ENCODE assay signal across 12 cellular contexts in the genomic region with DNA sequence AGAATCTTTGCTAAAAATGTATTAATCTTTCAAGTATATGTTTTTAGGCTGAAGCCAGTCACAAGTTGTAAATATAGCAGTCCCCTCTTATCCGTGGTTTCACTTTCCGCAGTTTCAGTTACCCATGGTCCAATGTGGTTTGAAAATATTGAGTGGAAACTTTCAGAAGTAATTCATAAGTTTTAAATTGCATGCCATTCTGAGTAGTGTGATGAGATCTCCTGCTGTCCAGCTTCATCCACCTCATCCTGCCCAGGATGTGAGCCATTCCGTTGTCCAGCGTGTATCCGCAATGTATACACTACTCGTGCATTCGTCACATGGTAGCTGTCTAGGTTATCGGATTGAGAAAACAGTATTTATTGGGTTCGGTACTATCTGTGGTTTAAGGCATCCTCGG. TPM values are rescaled to one million over a fixed set of nuclear protein-coding genes. Genes with fewer than 3 reads are reported as not detected.
DNase-seq lines count a peak whose midpoint lies in the region; ATAC-seq and TF ChIP-seq lines count a peak whose summit lies in the region.
"Had no signal": no experiment of that assay in that cellular context is flagged by ENCODE, and none has a peak within 500 bp of the region (broad histone marks: within the 10 kb centered on the region; RNA-seq: fewer than 3 reads in every experiment).

No MANE protein-coding gene starts in this region.

- H3K27me3 ChIP-seq in hepatocyte, result no peaks in the 10 kb centered on the region
- H3K27me3 ChIP-seq in thyroid gland, result no peaks in the 10 kb centered on the region
- H3K27me3 ChIP-seq in colonic mucosa, result no peaks in the 10 kb centered on the region
- H3K27me3 ChIP-seq: upper lobe of left lung had no signal

- no peak for TF ChIP-seq CTCF in hepatocyte (IDR thresholded peaks at IDR 0.05; ENCODE audit: poor library complexity)
- TF ChIP-seq CTCF in thyroid gland (IDR thresholded peaks at IDR 0.05), result no peak
- TF ChIP-seq CTCF in mucosa of descending colon (IDR thresholded peaks at IDR 0.05), result no peak
- TF ChIP-seq CTCF in colonic mucosa (IDR thresholded peaks at IDR 0.05), result no peak

- H2AFZ ChIP-seq in hepatocyte, result no peak overlapping the region

- peak overlapping the region in 1 of 2 donors; percentile 6 for H3K9ac ChIP-seq in colonic mucosa (ENCODE audit: low read depth in 2 of 2, low read length in 2 of 2)

- TF ChIP-seq POLR2A in thyroid gland (IDR thresholded peaks at IDR 0.05), result no peak

- no peak overlapping the region for H3K27ac ChIP-seq in hepatocyte
- H3K27ac ChIP-seq in thyroid gland, result peak overlapping the region in 2 of 3 donors; percentile 62 to 100
- no peak overlapping the region for H3K27ac ChIP-seq in colonic mucosa
- H3K27ac ChIP-seq: upper lobe of left lung had no signal

- no peak for DNase-seq in activated T-cell treated with anti-CD3 and anti-CD28 coated beads, Interleukin-2, amount 50 U/mL, for 72 hours
- DNase-seq in activated T-cell treated with anti-CD3 and anti-CD28 coated beads for 4 hours (no peak), hepatocyte (ENCODE audit: low spot score) (no peak), thyroid gland (no peak), mucosa of descending colon (no peak), colonic mucosa (no peak)
- no peak for DNase-seq in activated T-helper 2 cell treated with anti-CD3 and anti-CD28 coated beads, Interferon-gamma antibody, Interleukin-2, Interleukin-4, amounts not matched to agents 10 μg/mL and 5 μg/mL and 100 μg/mL, durations not matched to agents 14 hours and 24 hours and 36 hours (ENCODE audit: low spot score)
- DNase-seq: EL, NCI-H510A, right cardiac atrium, upper lobe of left lung had no signal

- 89% methylated on average over 10 of the region's 10 CpGs for WGBS in hepatocyte (ENCODE audit: low lambda C conversion rate, missing lambda C conversion rate)
- WGBS in thyroid gland, 2 donors, result 87 to 91% methylated on average over 10 of the region's 10 CpGs

- no peak overlapping the region for H3K4me3 ChIP-seq in hepatocyte
- no peak overlapping the region for H3K4me3 ChIP-seq in thyroid gland (replicated peaks in 1 of 3)
- H3K4me3 ChIP-seq in mucosa of descending colon, result no peak overlapping the region
- no peak overlapping the region for H3K4me3 ChIP-seq in colonic mucosa
- H3K4me3 ChIP-seq: upper lobe of left lung had no signal

- H3K36me3 ChIP-seq in hepatocyte (replicated peaks; ENCODE audit: insufficient read depth, low read depth), result no peaks in the 10 kb centered on the region
- H3K36me3 ChIP-seq in thyroid gland, result peaks cover 16 to 48% of the 10 kb centered on the region in 2 donors
- H3K36me3 ChIP-seq in mucosa of descending colon (ENCODE audit: low read depth), result peaks cover 13% of the 10 kb centered on the region
- peaks cover 3% of the 10 kb centered on the region for H3K36me3 ChIP-seq in colonic mucosa

- peaks cover 81% of the 10 kb centered on the region for H3K79me2 ChIP-seq in hepatocyte

- H4K20me1 ChIP-seq in hepatocyte (ENCODE audit: insufficient read depth, poor library complexity, severe bottlenecking), result peaks cover 11% of the 10 kb centered on the region

- H3K9me3 ChIP-seq in hepatocyte (ENCODE audit: low read depth) (no peaks in the 10 kb centered on the region), thyroid gland (no peaks in the 10 kb centered on the region), mucosa of descending colon (no peaks in the 10 kb centered on the region), colonic mucosa (no peaks in the 10 kb centered on the region)
- H3K9me3 ChIP-seq: upper lobe of left lung had no signal

- H3K9me2 ChIP-seq in hepatocyte (replicated peaks; ENCODE audit: insufficient read depth), result no peaks in the 10 kb centered on the region

- ATAC-seq in activated T-cell treated with anti-CD3 and anti-CD28 coated beads, Interleukin-2, amount 50 U/mL, for 72 hours (replicated peaks in 1 of 2), result peak; percentile 25 to 35
- ATAC-seq in mucosa of descending colon (no peak), HG02759 (IDR thresholded peaks at IDR 0.05; ENCODE audit: unreplicated experiment) (no peak)

- H3K4me3 Mint-ChIP-seq in activated T-cell treated with anti-CD3 and anti-CD28 coated beads, Interleukin-2, amount 50 U/mL, for 72 hours, result peak overlapping the region; percentile 14 to 81
- peak overlapping the region; percentile 33 for H3K4me3 Mint-ChIP-seq in activated T-helper 2 cell treated with anti-CD3 and anti-CD28 coated beads, Interferon-gamma antibody, Interleukin-2, Interleukin-4, amounts not matched to agents 10 μg/mL and 5 μg/mL and 100 μg/mL, durations not matched to agents 14 hours and 24 hours and 36 hours (ENCODE audit: low read depth)

- H3K27ac Mint-ChIP-seq in activated T-cell treated with anti-CD3 and anti-CD28 coated beads, Interleukin-2, amount 50 U/mL, for 72 hours, result peak overlapping the region; percentile 80
- H3K27ac Mint-ChIP-seq in activated T-helper 2 cell treated with anti-CD3 and anti-CD28 coated beads, Interferon-gamma antibody, Interleukin-2, Interleukin-4, amounts not matched to agents 10 μg/mL and 5 μg/mL and 100 μg/mL, durations not matched to agents 14 hours and 24 hours and 36 hours, result peak overlapping the region; percentile 20

- H3K9me3 Mint-ChIP-seq in activated T-cell treated with anti-CD3 and anti-CD28 coated beads, Interleukin-2, amount 50 U/mL, for 72 hours, result no peaks in the 10 kb centered on the region
- no peaks in the 10 kb centered on the region for H3K9me3 Mint-ChIP-seq in activated T-helper 2 cell treated with anti-CD3 and anti-CD28 coated beads, Interferon-gamma antibody, Interleukin-2, Interleukin-4, amounts not matched to agents 10 μg/mL and 5 μg/mL and 100 μg/mL, durations not matched to agents 14 hours and 24 hours and 36 hours

- H3K4me1 ChIP-seq in hepatocyte (ENCODE audit: insufficient read depth) (peaks cover 6% of the 10 kb centered on the region), thyroid gland (peaks cover 18 to 46% of the 10 kb centered on the region in 2 donors), mucosa of descending colon (ENCODE audit: low read depth) (peaks cover 9% of the 10 kb centered on the region), colonic mucosa (peaks cover 4% of the 10 kb centered on the region)

- intact Hi-C loops in activated T-helper 2 cell treated with anti-CD3 and anti-CD28 coated beads, Interferon-gamma antibody, Interleukin-2, Interleukin-4, amounts not matched to agents 10 μg/mL and 5 μg/mL and 100 μg/mL, durations not matched to agents 14 hours and 24 hours and 36 hours (cut with micrococcal nuclease), result no loop called here
- intact Hi-C loops in thyroid gland (cut with DNase I) (no loop called here), mucosa of descending colon (cut with DNase I, micrococcal nuclease) (no loop called here), colonic mucosa (cut with DNase I) (loop anchor here (10.0 kb wide), 1 partner anchor 299 kb away; no protein-coding TSS in a partner anchor)

- peaks cover 17 to 47% of the 10 kb centered on the region in 2 donors for H3K36me3 Mint-ChIP-seq in activated T-cell treated with anti-CD3 and anti-CD28 coated beads, Interleukin-2, amount 50 U/mL, for 72 hours (ENCODE audit: insufficient read depth in 2 of 2)
- H3K36me3 Mint-ChIP-seq in activated T-helper 2 cell treated with anti-CD3 and anti-CD28 coated beads, Interferon-gamma antibody, Interleukin-2, Interleukin-4, amounts not matched to agents 10 μg/mL and 5 μg/mL and 100 μg/mL, durations not matched to agents 14 hours and 24 hours and 36 hours (ENCODE audit: low read depth), result peaks cover 61% of the 10 kb centered on the region

- H3K4me1 Mint-ChIP-seq in activated T-cell treated with anti-CD3 and anti-CD28 coated beads, Interleukin-2, amount 50 U/mL, for 72 hours (ENCODE audit: low read depth), result peaks cover 74% of the 10 kb centered on the region
- H3K4me1 Mint-ChIP-seq in activated T-helper 2 cell treated with anti-CD3 and anti-CD28 coated beads, Interferon-gamma antibody, Interleukin-2, Interleukin-4, amounts not matched to agents 10 μg/mL and 5 μg/mL and 100 μg/mL, durations not matched to agents 14 hours and 24 hours and 36 hours (ENCODE audit: low read depth), result peaks cover 29% of the 10 kb centered on the region

- no peaks in the 10 kb centered on the region for H3K27me3 Mint-ChIP-seq in activated T-cell treated with anti-CD3 and anti-CD28 coated beads, Interleukin-2, amount 50 U/mL, for 72 hours (ENCODE audit: low read depth)
- no peaks in the 10 kb centered on the region for H3K27me3 Mint-ChIP-seq in activated T-helper 2 cell treated with anti-CD3 and anti-CD28 coated beads, Interferon-gamma antibody, Interleukin-2, Interleukin-4, amounts not matched to agents 10 μg/mL and 5 μg/mL and 100 μg/mL, durations not matched to agents 14 hours and 24 hours and 36 hours (ENCODE audit: low read depth)

- H3K4me2 ChIP-seq in hepatocyte, result peak overlapping the region; percentile 8

RNA-seq across cellular contexts. Expression of gene PDCD4, which starts 12.2 kb away (rescaled TPM):
- 100 to 1,000 TPM; 340 to 386 TPM for total RNA-seq in activated T-cell treated with anti-CD3 and anti-CD28 coated beads, Interleukin-2, amount 50 U/mL, for 72 hours
- 60.4 and 67.7 TPM in 2 replicates for total RNA-seq in activated T-helper 2 cell treated with anti-CD3 and anti-CD28 coated beads, Interferon-gamma antibody, Interleukin-2, Interleukin-4, amounts not matched to agents 10 μg/mL and 5 μg/mL and 100 μg/mL, durations not matched to agents 14 hours and 24 hours and 36 hours
- 246 and 315 TPM in 2 replicates for total RNA-seq in hepatocyte
- 791 and 862 TPM in 2 replicates for polyA plus RNA-seq in hepatocyte
- 100 to 1,000 TPM; 188 to 340 (median 256) TPM for total RNA-seq in thyroid gland
- 100 to 1,000 TPM; 290 to 605 (median 528) TPM for total RNA-seq in mucosa of descending colon
- total RNA-seq in colonic mucosa, result 100 to 1,000 TPM; 397 to 463 TPM

RNA-seq across cellular contexts. Expression of gene BBIP1, which starts 35.1 kb away (rescaled TPM):
- total RNA-seq in activated T-cell treated with anti-CD3 and anti-CD28 coated beads, Interleukin-2, amount 50 U/mL, for 72 hours, result 10 to 100 TPM; 25.7 to 34.5 TPM
- total RNA-seq in activated T-helper 2 cell treated with anti-CD3 and anti-CD28 coated beads, Interferon-gamma antibody, Interleukin-2, Interleukin-4, amounts not matched to agents 10 μg/mL and 5 μg/mL and 100 μg/mL, durations not matched to agents 14 hours and 24 hours and 36 hours, result 31.5 and 32.7 TPM in 2 replicates
- total RNA-seq in hepatocyte, result 21.2 and 47.9 TPM in 2 replicates
- polyA plus RNA-seq in hepatocyte, result 19.7 and 21.5 TPM in 2 replicates
- total RNA-seq in thyroid gland, result 10 to 100 TPM; 27.3 to 48.4 (median 34.1) TPM
- total RNA-seq in mucosa of descending colon, result 10 to 100 TPM; 10.6 to 23.4 (median 17.6) TPM
- 10 to 100 TPM; 17.7 to 19.1 TPM for total RNA-seq in colonic mucosa

RNA-seq across cellular contexts. Expression of gene SHOC2, which starts 35.5 kb away (rescaled TPM):
- total RNA-seq in activated T-cell treated with anti-CD3 and anti-CD28 coated beads, Interleukin-2, amount 50 U/mL, for 72 hours, result 10 to 100 TPM; 66.1 to 71.3 TPM
- total RNA-seq in activated T-helper 2 cell treated with anti-CD3 and anti-CD28 coated beads, Interferon-gamma antibody, Interleukin-2, Interleukin-4, amounts not matched to agents 10 μg/mL and 5 μg/mL and 100 μg/mL, durations not matched to agents 14 hours and 24 hours and 36 hours, result 36.4 and 44.3 TPM in 2 replicates
- total RNA-seq in hepatocyte (45.2 and 58.9 TPM in 2 replicates), thyroid gland (10 to 100 TPM; 62.2 to 96.2 (median 71.1) TPM), mucosa of descending colon (10 to 100 TPM; 68.5 to 90.7 (median 72.3) TPM), colonic mucosa (10 to 100 TPM; 47.2 to 79.1 TPM)
- 23.0 and 27.5 TPM in 2 replicates for polyA plus RNA-seq in hepatocyte

Comparison
In these comparisons a context has a peak if more than half of its experiments do, and no peak if none do; other contexts are left out.
1. ATAC-seq: peak in activated T-cell treated with anti-CD3 and anti-CD28 coated beads, Interleukin-2, amount 50 U/mL, for 72 hours (2 of 2); none in mucosa of descending colon (single experiment) and HG02759 (single experiment).
2. H3K27ac ChIP-seq: peak in thyroid gland (2 of 3); none in hepatocyte (single experiment) and colonic mucosa (single experiment).